In genomic region chr19:36973844-36974195, GRCh38 we compare ENCODE assay signal across 7 cellular contexts. TPM values are rescaled to one million over a fixed set of nuclear protein-coding genes. Genes with fewer than 3 reads are reported as not detected.
DNase-seq lines count a peak whose midpoint lies in the region; ATAC-seq, FAIRE-seq and TF ChIP-seq lines count a peak whose summit lies in the region.

No MANE protein-coding gene starts in this region.

- CTCF ChIA-PET in activated CD4-positive, alpha-beta memory T cell treated with anti-CD3 and anti-CD28 coated beads for 36 hours (lab: Charles Lee), result interaction anchor here (0.6 to 1.2 kb wide), 4 partner anchors 112 to 960 kb away, joined by 3 to 6 read pairs (median 4); partner anchors contain the start of genes ALKBH6 and ZNF793

- peaks cover 3% of the 10 kb centered on the region for H3K9me3 Mint-ChIP-seq in activated CD4-positive, alpha-beta memory T cell treated with anti-CD3 and anti-CD28 coated beads for 36 hours
- H3K9me3 Mint-ChIP-seq in glutamatergic neuron (ENCODE audit: unreplicated experiment), result peaks cover 2% of the 10 kb centered on the region
- peaks cover 5% of the 10 kb centered on the region for H3K9me3 Mint-ChIP-seq in stimulated activated effector memory CD8-positive, alpha-beta T cell treated with anti-CD3 and anti-CD28 coated beads, Interleukin-12 subunit alpha, Interleukin-12 subunit beta, amount 100 ng/mL, for 72 hours

- in situ Hi-C loops in GM13977 (cut with MboI; ENCODE audit: low pct_unique_long_range_greater_than_20kb, low sequenced_read_pairs, unreplicated experiment), result no loop called here

- FAIRE-seq in urothelium cell line (lab: Jason Lieb, UNC), result no peak

- peak overlapping the region; percentile 89 for H3K4me3 Mint-ChIP-seq in activated CD4-positive, alpha-beta memory T cell treated with anti-CD3 and anti-CD28 coated beads for 36 hours
- peak overlapping the region; percentile 94 for H3K4me3 Mint-ChIP-seq in glutamatergic neuron (ENCODE audit: unreplicated experiment)
- H3K4me3 Mint-ChIP-seq in stimulated activated effector memory CD8-positive, alpha-beta T cell treated with anti-CD3 and anti-CD28 coated beads, Interleukin-12 subunit alpha, Interleukin-12 subunit beta, amount 100 ng/mL, for 72 hours, result peak overlapping the region; percentile 99

- ATAC-seq in stimulated activated effector memory CD8-positive, alpha-beta T cell treated with anti-CD3 and anti-CD28 coated beads, Interleukin-12 subunit alpha, Interleukin-12 subunit beta, amount 100 ng/mL, for 72 hours, result no peak
- ATAC-seq in HG03432 (IDR thresholded peaks at IDR 0.05; ENCODE audit: unreplicated experiment), result no peak

- H3K27ac Mint-ChIP-seq in activated CD4-positive, alpha-beta memory T cell treated with anti-CD3 and anti-CD28 coated beads for 36 hours, result no peak overlapping the region
- H3K27ac Mint-ChIP-seq in glutamatergic neuron (ENCODE audit: unreplicated experiment), result no peak overlapping the region
- peak overlapping the region; percentile 97 for H3K27ac Mint-ChIP-seq in stimulated activated effector memory CD8-positive, alpha-beta T cell treated with anti-CD3 and anti-CD28 coated beads, Interleukin-12 subunit alpha, Interleukin-12 subunit beta, amount 100 ng/mL, for 72 hours

- intact Hi-C loops in activated CD4-positive, alpha-beta memory T cell treated with anti-CD3 and anti-CD28 coated beads for 36 hours (cut with micrococcal nuclease), result loop anchor here (1.0 to 5.0 kb wide), 8 partner anchors 105 to 621 kb away; partner anchors contain the start of genes ZNF420, ZNF527, ZNF540 and ZNF569

- DNase-seq in GM13977 (ENCODE audit: low spot score), result peak; percentile 17
- no peak for DNase-seq in activated CD4-positive, alpha-beta memory T cell treated with anti-CD3 and anti-CD28 coated beads for 36 hours
- no peak for DNase-seq in glutamatergic neuron
- no peak for DNase-seq in stimulated activated effector memory CD8-positive, alpha-beta T cell treated with anti-CD3 and anti-CD28 coated beads, Interleukin-12 subunit alpha, Interleukin-12 subunit beta, amount 100 ng/mL, for 72 hours (ENCODE audit: low spot score in 2 of 2)
- no peak for DNase-seq in urothelium cell line (ENCODE audit: low spot score)
- DNase-seq in kidney tubule cell (ENCODE audit: low spot score), result no peak

- H3K27me3 Mint-ChIP-seq in activated CD4-positive, alpha-beta memory T cell treated with anti-CD3 and anti-CD28 coated beads for 36 hours, result no peaks in the 10 kb centered on the region
- peaks cover 11% of the 10 kb centered on the region for H3K27me3 Mint-ChIP-seq in glutamatergic neuron (ENCODE audit: unreplicated experiment)

- no peak for TF ChIP-seq CTCF in GM13977 (IDR thresholded peaks at IDR 0.05; ENCODE audit: extremely low read depth, insufficient read depth, missing control alignments)
- no peak for TF ChIP-seq CTCF in glutamatergic neuron (IDR thresholded peaks at IDR 0.05; ENCODE audit: partially characterized antibody, unreplicated experiment)

- POLR2A ChIA-PET in activated CD4-positive, alpha-beta memory T cell treated with anti-CD3 and anti-CD28 coated beads for 36 hours (lab: Charles Lee), result no interaction called here

- peaks cover 27% of the 10 kb centered on the region for H3K36me3 Mint-ChIP-seq in activated CD4-positive, alpha-beta memory T cell treated with anti-CD3 and anti-CD28 coated beads for 36 hours
- H3K36me3 Mint-ChIP-seq in glutamatergic neuron (ENCODE audit: unreplicated experiment), result peaks cover 9% of the 10 kb centered on the region
- peaks cover 24% of the 10 kb centered on the region for H3K36me3 Mint-ChIP-seq in stimulated activated effector memory CD8-positive, alpha-beta T cell treated with anti-CD3 and anti-CD28 coated beads, Interleukin-12 subunit alpha, Interleukin-12 subunit beta, amount 100 ng/mL, for 72 hours

- peaks cover 7% of the 10 kb centered on the region for H3K4me1 Mint-ChIP-seq in activated CD4-positive, alpha-beta memory T cell treated with anti-CD3 and anti-CD28 coated beads for 36 hours (ENCODE audit: low read depth)
- H3K4me1 Mint-ChIP-seq in glutamatergic neuron (ENCODE audit: low read depth, unreplicated experiment), result no peaks in the 10 kb centered on the region
- peaks cover 13% of the 10 kb centered on the region for H3K4me1 Mint-ChIP-seq in stimulated activated effector memory CD8-positive, alpha-beta T cell treated with anti-CD3 and anti-CD28 coated beads, Interleukin-12 subunit alpha, Interleukin-12 subunit beta, amount 100 ng/mL, for 72 hours

RNA-seq across cellular contexts. Expression of gene ZNF568, which starts 57.7 kb away (rescaled TPM):
- 1 to 10 TPM; 4.8 to 6.3 TPM for total RNA-seq in activated CD4-positive, alpha-beta memory T cell treated with anti-CD3 and anti-CD28 coated beads for 36 hours
- 9.3 TPM for total RNA-seq in glutamatergic neuron (ENCODE audit: unreplicated experiment)

RNA-seq across cellular contexts. Expression of gene ZNF829, which starts 57.7 kb away (rescaled TPM):
- total RNA-seq in activated CD4-positive, alpha-beta memory T cell treated with anti-CD3 and anti-CD28 coated beads for 36 hours, result 1 to 10 TPM; 3.8 to 4.3 TPM
- 4.5 TPM for total RNA-seq in glutamatergic neuron (ENCODE audit: unreplicated experiment)
